ENCODE assay signal across 9 cellular contexts in genomic region chr15:52466134-52466701, GRCh38.
DNase-seq lines count a peak whose midpoint lies in the region; ATAC-seq and TF ChIP-seq lines count a peak whose summit lies in the region.
"Had no signal": no experiment of that assay in that cellular context is flagged by ENCODE, and none has a peak within 500 bp of the region (broad histone marks: within the 10 kb centered on the region; RNA-seq: fewer than 3 reads in every experiment).

No MANE protein-coding gene starts in this region.

- TF ChIP-seq CTCF in HFFc6 (IDR thresholded peaks at IDR 0.05) = no peak

- peaks cover 9% of the 10 kb centered on the region; the same call in 1 of the 2 replicates for H3K36me3 Mint-ChIP-seq in HFFc6 (ENCODE audit: low read depth)

- H3K4me3 Mint-ChIP-seq in HFFc6 = no peak overlapping the region

- peak; percentile 23 to 31 for DNase-seq in activated CD4-positive, alpha-beta T cell treated with anti-CD3 and anti-CD28 coated beads for 24 hours (ENCODE audit: low read depth in 2 of 2)
- no peak for DNase-seq in activated CD4-positive, alpha-beta T cell treated with anti-CD3 and anti-CD28 coated beads for 1 hour
- DNase-seq in SIG-M5 treated with dmso at 0.1 percent for 504 hours (lab: John Stamatoyannopoulos, UW; ENCODE audit: unreplicated experiment) (peak; percentile 93), right cardiac atrium (peak; percentile 37 to 74 (median 72)), HFFc6 (no peak), G401 (ENCODE audit: low spot score) (no peak)
- DNase-seq in stimulated activated CD8-positive, alpha-beta memory T cell treated with anti-CD3 and anti-CD28 coated beads, Interleukin-7, amount 100 ng/mL, for 48 hours (ENCODE audit: extremely low read depth in 1 of 2, low read depth in 1 of 2) = peak; percentile 49 to 68

- no peak overlapping the region for H3K27ac Mint-ChIP-seq in HFFc6

- in situ Hi-C loops in G401 (cut with HindIII; ENCODE audit: low sequenced_read_pairs) = no loop called here

- peaks cover 10% of the 10 kb centered on the region for H3K4me1 ChIP-seq in right cardiac atrium (ENCODE audit: control insufficient read depth, insufficient read depth, low read length)

- H3K9me3 ChIP-seq in right cardiac atrium (ENCODE audit: control insufficient read depth, low read length) = no peaks in the 10 kb centered on the region

- no peaks in the 10 kb centered on the region for H3K27me3 ChIP-seq in right cardiac atrium (ENCODE audit: control insufficient read depth, insufficient read depth)

- ATAC-seq in HG02938 (IDR thresholded peaks at IDR 0.05; ENCODE audit: unreplicated experiment) = peak; percentile 91
- peak; percentile 74 to 76 for ATAC-seq in right cardiac atrium

- H3K27me3 Mint-ChIP-seq in HFFc6 (ENCODE audit: insufficient read depth) = no peaks in the 10 kb centered on the region

- H3K4me1 Mint-ChIP-seq in HFFc6 (ENCODE audit: low read depth) = peaks cover 47% of the 10 kb centered on the region

- intact Hi-C loops in right cardiac atrium (cut with DNase I) = no loop called here

- H3K9me3 Mint-ChIP-seq in HFFc6 = no peaks in the 10 kb centered on the region

- H3K4me3 ChIP-seq in right cardiac atrium (ENCODE audit: low read length) = no peak overlapping the region

- 60% methylated on average over 2 of the region's 2 CpGs for WGBS in right cardiac atrium

- H3K27ac ChIP-seq in right cardiac atrium (ENCODE audit: low read length) = no peak overlapping the region
- H3K27ac ChIP-seq: 22Rv1 had no signal

Comparison
In these comparisons a context has a peak if more than half of its experiments do, and no peak if none do; other contexts are left out.
1. DNase-seq: peak in activated CD4-positive, alpha-beta T cell treated with anti-CD3 and anti-CD28 coated beads for 24 hours (2 of 2), SIG-M5 treated with dmso at 0.1 percent for 504 hours (single experiment), right cardiac atrium (3 of 3) and stimulated activated CD8-positive, alpha-beta memory T cell treated with anti-CD3 and anti-CD28 coated beads, Interleukin-7, amount 100 ng/mL, for 48 hours (2 of 2); none in activated CD4-positive, alpha-beta T cell treated with anti-CD3 and anti-CD28 coated beads for 1 hour (single experiment), HFFc6 (single experiment) and G401 (single experiment).